In the genomic region with DNA sequence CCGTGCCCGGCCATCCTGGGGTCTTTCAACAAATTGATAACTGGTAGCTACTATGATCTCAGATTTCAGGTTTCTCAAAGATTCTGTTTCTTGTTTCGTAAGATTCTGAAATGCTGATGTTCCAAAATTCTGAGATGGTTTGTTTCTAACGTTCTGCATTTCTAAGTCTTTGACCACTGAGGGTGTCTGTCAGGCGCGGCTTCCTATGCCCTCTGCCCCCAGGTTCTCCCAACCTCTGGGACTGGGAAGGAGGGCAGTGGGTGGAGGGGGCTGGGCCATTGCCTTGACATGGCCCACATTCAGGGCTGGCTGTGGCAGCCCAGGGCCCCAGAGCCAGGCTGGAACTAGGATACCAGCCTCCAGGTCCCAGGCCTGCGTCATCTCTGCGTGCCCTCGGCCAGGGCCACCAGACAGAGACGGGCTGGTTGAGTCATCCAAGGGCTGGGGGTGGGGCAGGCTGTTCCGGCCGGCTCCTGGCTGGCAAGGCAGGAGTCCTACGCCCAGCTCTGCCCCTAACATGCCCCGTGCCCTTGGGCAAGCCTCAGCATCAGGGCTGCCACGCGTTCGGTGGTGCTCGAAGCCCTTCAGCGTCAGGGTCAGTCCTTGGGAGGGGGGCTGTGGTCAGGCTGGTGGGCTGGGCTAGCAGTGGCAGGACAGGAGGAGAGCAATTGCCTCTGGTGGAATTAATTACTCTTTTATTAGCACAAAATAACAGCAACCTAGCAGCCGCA, we compare ENCODE assay signal across 8 cellular contexts. TPM values are rescaled to one million over a fixed set of nuclear protein-coding genes. Genes with fewer than 3 reads are reported as not detected.
DNase-seq lines count a peak whose midpoint lies in the region; TF ChIP-seq lines count a peak whose summit lies in the region.

No MANE protein-coding gene starts in this region.

- H3K9me3 ChIP-seq in KOPT-K1 (ENCODE audit: insufficient read depth, low read length, poor library complexity, severe bottlenecking) (no peaks in the 10 kb centered on the region), MG63 (no peaks in the 10 kb centered on the region)

- TF ChIP-seq CTCF in astrocyte of the spinal cord (IDR thresholded peaks at IDR 0.05; ENCODE audit: low read depth, low read length), result no peak

- no peaks in the 10 kb centered on the region for H3K36me3 ChIP-seq in KOPT-K1 (ENCODE audit: insufficient read depth, low read length)
- H3K36me3 ChIP-seq in MG63, result no peaks in the 10 kb centered on the region

- H3K27ac ChIP-seq in KOPT-K1 (ENCODE audit: low read depth, low read length, poor library complexity, severe bottlenecking), result peak overlapping the region; percentile 86
- H3K27ac ChIP-seq in substantia nigra (ENCODE audit: low read depth, low read length, poor library complexity, severe bottlenecking), result peak overlapping the region; percentile 95

- peak overlapping the region; percentile 67 for H3K4me3 ChIP-seq in astrocyte of the spinal cord (ENCODE audit: low read depth, low read length)
- no peak overlapping the region for H3K4me3 ChIP-seq in MG63

- DNase-seq in C1 segment of cervical spinal cord (lab: John Stamatoyannopoulos, UW), result peak in 8 of 14 donors; percentile 40 to 87 (median 44)
- no peak for DNase-seq in astrocyte of the spinal cord (ENCODE audit: low read depth, low spot score)
- peak; percentile 85 for DNase-seq in kidney tubule cell (ENCODE audit: low spot score)
- peak in 23 of 49 donors; percentile 28 to 78 (median 48) for DNase-seq in substantia nigra (lab: John Stamatoyannopoulos, UW)
- DNase-seq in OCI-M2 (lab: John Stamatoyannopoulos, UW; ENCODE audit: unreplicated experiment), result no peak
- DNase-seq in MG63, result no peak
- no peak for DNase-seq in activated CD4-positive, alpha-beta T cell treated with anti-CD3 and anti-CD28 coated beads for 48 hours

- in situ Hi-C loops in astrocyte of the spinal cord (cut with HindIII; ENCODE audit: low sequenced_read_pairs), result no loop called here

- H3K27me3 ChIP-seq in MG63, result no peaks in the 10 kb centered on the region

RNA-seq across cellular contexts. Expression of a gene that starts 5.2 kb away (rescaled TPM):
- 39.4 and 44.2 TPM in 2 replicates for total RNA-seq in MG63 (2014; rRNA removed; shearing (Covaris generic); ENCODE audit: low replicate concordance)

RNA-seq across cellular contexts. Expression of a gene that starts 8.7 kb away (rescaled TPM):
- total RNA-seq in MG63 (2014; rRNA removed; shearing (Covaris generic); ENCODE audit: low replicate concordance), result 0.26 and 3.0 TPM in 2 replicates

RNA-seq across cellular contexts. Expression of a gene that starts 11.3 kb away (rescaled TPM):
- not detected in 2 replicates for total RNA-seq in MG63 (2014; rRNA removed; shearing (Covaris generic); ENCODE audit: low replicate concordance)

RNA-seq across cellular contexts. Expression of a gene that starts 19.0 kb away (rescaled TPM):
- 85.1 and 122 TPM in 2 replicates for total RNA-seq in MG63 (2014; rRNA removed; shearing (Covaris generic); ENCODE audit: low replicate concordance)

RNA-seq across cellular contexts. Expression of a gene that starts 20.6 kb away (rescaled TPM):
- 58.3 and 96.9 TPM in 2 replicates for total RNA-seq in MG63 (2014; rRNA removed; shearing (Covaris generic); ENCODE audit: low replicate concordance)

Comparison
In these comparisons a context has a peak if more than half of its experiments do, and no peak if none do; other contexts are left out.
1. DNase-seq: peak in C1 segment of cervical spinal cord (8 of 14) and kidney tubule cell (single experiment); none in astrocyte of the spinal cord (single experiment), OCI-M2 (single experiment), MG63 (single experiment) and activated CD4-positive, alpha-beta T cell treated with anti-CD3 and anti-CD28 coated beads for 48 hours (single experiment).